Comparison of ENCODE assay signal across 18 cellular contexts in genomic region chr4:54446556-54446955, GRCh38.
A peak's percentile ranks its signal among the peaks of the same experiment; 100 is the strongest.
DNase-seq lines count a peak whose midpoint lies in the region; ATAC-seq and TF ChIP-seq lines count a peak whose summit lies in the region.
"Had no signal": no experiment of that assay in that cellular context is flagged by ENCODE, and none has a peak within 500 bp of the region (broad histone marks: within the 10 kb centered on the region; RNA-seq: fewer than 3 reads in every experiment).

No MANE protein-coding gene starts in this region.

- H4K20me1 ChIP-seq in MM.1S (ENCODE audit: insufficient read depth, low read length): no peaks in the 10 kb centered on the region
- H4K20me1 ChIP-seq: BLaER1 had no signal

- no peaks in the 10 kb centered on the region for H3K4me1 ChIP-seq in MM.1S (ENCODE audit: low read length)
- H3K4me1 ChIP-seq: BLaER1, HAP-1 had no signal

- H3K27ac ChIP-seq in MM.1S (ENCODE audit: low read length): no peak overlapping the region
- H3K27ac ChIP-seq: BLaER1, C4-2B had no signal

- no peak overlapping the region for H3K4me2 ChIP-seq in MM.1S (ENCODE audit: low read depth, low read length)
- H3K4me2 ChIP-seq: BLaER1 had no signal

- no peak overlapping the region for H2AFZ ChIP-seq in MM.1S (ENCODE audit: low read length)

- H3K9ac ChIP-seq in MM.1S (ENCODE audit: low read length): no peak overlapping the region
- H3K9ac ChIP-seq: BLaER1 had no signal

- H3K27me3 ChIP-seq in MM.1S (replicated peaks; ENCODE audit: insufficient read depth, low read length): no peaks in the 10 kb centered on the region
- H3K27me3 ChIP-seq: BLaER1 had no signal

- no peak overlapping the region for H3K4me3 Mint-ChIP-seq in WTC11
- H3K4me3 Mint-ChIP-seq: B cell; CD4-positive, alpha-beta T cell; CD8-positive, alpha-beta memory T cell; HFFc6 had no signal

- CTCF ChIA-PET in WTC11 (lab: Charles Lee): interaction anchor here (0.8 to 2.1 kb wide), 3 partner anchors 13 to 158 kb away, joined by 3 to 7 read pairs (median 4); no protein-coding TSS in a partner anchor

- H3K4me1 Mint-ChIP-seq in WTC11: no peaks in the 10 kb centered on the region
- H3K4me1 Mint-ChIP-seq: B cell; CD8-positive, alpha-beta memory T cell had no signal

- no peaks in the 10 kb centered on the region for H3K36me3 ChIP-seq in MM.1S (replicated peaks; ENCODE audit: insufficient read depth, low read length)
- H3K36me3 ChIP-seq: BLaER1, HAP-1 had no signal

- no peak overlapping the region for H3K4me3 ChIP-seq in MM.1S (ENCODE audit: low read length)
- H3K4me3 ChIP-seq: BLaER1, HAP-1 had no signal

- ATAC-seq in HG02885 (IDR thresholded peaks at IDR 0.05; ENCODE audit: poor library complexity, unreplicated experiment): no peak
- no peak for ATAC-seq in WTC11

- peaks cover 3% of the 10 kb centered on the region for H3K27me3 Mint-ChIP-seq in WTC11 (ENCODE audit: low read depth)

- DNase-seq in GM04503 (ENCODE audit: low read depth) (peak; percentile 21), amniotic epithelial cell (ENCODE audit: low read depth) (peak; percentile 1), foreskin melanocyte (peak; percentile 64), MM.1S (no peak), NCI-H2196 (lab: John Stamatoyannopoulos, UW; ENCODE audit: unreplicated experiment) (no peak), WTC11 (ENCODE audit: low spot score) (no peak)
- DNase-seq: CD4-positive, alpha-beta T cell; CD8-positive, alpha-beta memory T cell; DMS 273 treated with DMSO at 0.1 percent for 48 hours; DMS79; GF-D8; GOT3; HFFc6 had no signal

- H3K9me2 ChIP-seq in MM.1S (replicated peaks; ENCODE audit: insufficient read depth, low read length): no peaks in the 10 kb centered on the region

- H3K79me2 ChIP-seq in MM.1S (ENCODE audit: low read length): no peaks in the 10 kb centered on the region

- POLR2A ChIA-PET in WTC11 (lab: Charles Lee): no interaction called here

- H3K9me3 ChIP-seq in MM.1S (replicated peaks; ENCODE audit: insufficient read depth, low read length): no peaks in the 10 kb centered on the region

- TF ChIP-seq CTCF in MM.1S (IDR thresholded peaks at IDR 0.05; ENCODE audit: low read length): no peak
- no peak for TF ChIP-seq CTCF in WTC11 (IDR thresholded peaks at IDR 0.05)

- H3K27ac Mint-ChIP-seq in WTC11: no peak overlapping the region
- H3K27ac Mint-ChIP-seq: B cell; CD4-positive, alpha-beta T cell; CD8-positive, alpha-beta memory T cell; HFFc6 had no signal

- no peaks in the 10 kb centered on the region for H3F3A ChIP-seq in MM.1S (ENCODE audit: insufficient read depth, low read length)

- peaks cover 23% of the 10 kb centered on the region for H3K36me3 Mint-ChIP-seq in WTC11

- H3K9me3 Mint-ChIP-seq in WTC11: peaks cover 35% of the 10 kb centered on the region

TF ChIP-seq in WTC11, 78 proteins besides CTCF, POLR2A, EP300 and RAD21:
- TF ChIP-seq ZMAT4 (CRISPR knock-in tag; IDR thresholded peaks at IDR 0.05): no peak
- no peak for TF ChIP-seq CREB1 (CRISPR knock-in tag; IDR thresholded peaks at IDR 0.05)
- no peak for TF ChIP-seq USF1 (CRISPR knock-in tag; IDR thresholded peaks at IDR 0.05)
- TF ChIP-seq OVOL2 (CRISPR knock-in tag; IDR thresholded peaks at IDR 0.05; ENCODE audit: borderline replicate concordance): no peak
- no peak for TF ChIP-seq ZNF317 (CRISPR knock-in tag; IDR thresholded peaks at IDR 0.05; ENCODE audit: borderline replicate concordance, low read depth)
- TF ChIP-seq MLX (CRISPR knock-in tag; IDR thresholded peaks at IDR 0.05): no peak
- no peak for TF ChIP-seq NFYB (CRISPR knock-in tag; conservative IDR thresholded peaks at IDR 0.05; ENCODE audit: low read depth)
- no peak for TF ChIP-seq ZNF263 (CRISPR knock-in tag; IDR thresholded peaks at IDR 0.05; ENCODE audit: low read depth)
- TF ChIP-seq ATF6 (CRISPR knock-in tag; IDR thresholded peaks at IDR 0.05): no peak
- no peak for TF ChIP-seq ATF3 (CRISPR knock-in tag; conservative IDR thresholded peaks at IDR 0.05)
- TF ChIP-seq E2F1 (CRISPR knock-in tag; IDR thresholded peaks at IDR 0.05): no peak
- TF ChIP-seq SMAD4 (CRISPR knock-in tag; IDR thresholded peaks at IDR 0.05): no peak
- TF ChIP-seq TCF7 (CRISPR knock-in tag; IDR thresholded peaks at IDR 0.05; ENCODE audit: low read depth): no peak
- TF ChIP-seq GABPB1 (CRISPR knock-in tag; IDR thresholded peaks at IDR 0.05): no peak
- no peak for TF ChIP-seq FOXK1 (CRISPR knock-in tag; IDR thresholded peaks at IDR 0.05)

Comparison
In these comparisons a context has a peak if more than half of its experiments do, and no peak if none do; other contexts are left out.
1. DNase-seq: peak in GM04503 (single experiment), amniotic epithelial cell (single experiment) and foreskin melanocyte (single experiment); none in MM.1S (single experiment), NCI-H2196 (single experiment) and WTC11 (single experiment).